ENCODE assay signal across 6 cellular contexts in the genomic region with DNA sequence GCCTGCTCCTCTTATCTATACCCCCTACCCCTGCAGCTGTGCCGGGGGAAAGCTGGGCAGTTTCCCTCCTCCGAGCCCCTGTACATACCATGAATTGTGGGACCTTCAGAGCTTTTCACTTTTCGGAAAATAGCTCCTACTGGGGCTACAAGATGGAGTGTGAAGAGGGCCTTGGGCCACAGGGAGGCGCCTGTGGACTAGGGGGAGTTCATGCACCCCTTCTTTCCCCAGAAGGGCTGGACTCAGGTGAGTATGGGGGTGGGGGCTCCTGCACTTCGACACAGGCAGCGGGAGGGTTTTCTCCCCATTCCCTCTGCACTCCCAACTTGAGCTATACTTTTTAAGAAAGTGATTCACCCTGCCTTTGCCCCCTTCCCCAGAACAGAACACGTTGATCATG.
DNase-seq lines count a peak whose midpoint lies in the region; TF ChIP-seq lines count a peak whose summit lies in the region.
"Not testable (repeated sequence)": the region's sequence is repeated elsewhere in the genome, so short reads cannot be mapped to it uniquely, and the experiment has no call there.

No MANE protein-coding gene starts in this region.

- H3K27me3 Mint-ChIP-seq in HFFc6 (ENCODE audit: insufficient read depth); MCF 10A (ENCODE audit: insufficient read depth, unreplicated experiment); endodermal cell (ENCODE audit: insufficient read depth): not testable (repeated sequence)

- H3K79me2 ChIP-seq in DOHH2 (ENCODE audit: control insufficient read depth, low read length): not testable (repeated sequence)

- not testable (repeated sequence) for H3F3A ChIP-seq in DOHH2 (ENCODE audit: control insufficient read depth, insufficient read depth)

- H3K4me1 Mint-ChIP-seq in HFFc6 (ENCODE audit: low read depth); MCF 10A (ENCODE audit: insufficient read depth, unreplicated experiment); endodermal cell: not testable (repeated sequence)

- not testable (repeated sequence) for H3K9me3 Mint-ChIP-seq in HFFc6; MCF 10A (ENCODE audit: unreplicated experiment); endodermal cell

- not testable (repeated sequence) for H3K36me3 Mint-ChIP-seq in HFFc6 (ENCODE audit: low read depth); MCF 10A (ENCODE audit: insufficient read depth, unreplicated experiment); endodermal cell (ENCODE audit: low read depth)

- H3K27me3 ChIP-seq in DOHH2 (ENCODE audit: control insufficient read depth, low read length); WERI-Rb-1 (ENCODE audit: insufficient read depth, low read depth, severe bottlenecking); endodermal cell (ENCODE audit: control insufficient read depth, insufficient read depth, low read length, poor library complexity, severe bottlenecking): not testable (repeated sequence)

- H3K4me2 ChIP-seq in DOHH2 (ENCODE audit: low read length): not testable (repeated sequence)

- intact Hi-C loops in MCF 10A (cut with micrococcal nuclease): not testable (repeated sequence)

- not testable (repeated sequence) for H3K36me3 ChIP-seq in DOHH2 (ENCODE audit: control insufficient read depth, low read length); WERI-Rb-1; endodermal cell (ENCODE audit: control insufficient read depth, insufficient read depth, low read length)

- CTCF ChIA-PET in MCF 10A (lab: Yijun Ruan, JAX): not testable (repeated sequence)

- not testable (repeated sequence) for H3K27ac ChIP-seq in DOHH2 (ENCODE audit: low read depth, low read length); WERI-Rb-1; endodermal cell (ENCODE audit: low read depth, low read length)

- DNase-seq in GM13977 (ENCODE audit: low spot score); HFFc6; WERI-Rb-1; MCF 10A (ENCODE audit: unreplicated experiment); endodermal cell: not testable (repeated sequence)

- H3K9ac ChIP-seq in endodermal cell (ENCODE audit: extremely low read depth, low read length, poor library complexity, severe bottlenecking): not testable (repeated sequence)

- H3K27ac Mint-ChIP-seq in HFFc6; MCF 10A (ENCODE audit: low read depth, unreplicated experiment); endodermal cell: not testable (repeated sequence)

- not testable (repeated sequence) for H3K4me3 ChIP-seq in DOHH2 (ENCODE audit: low read length); WERI-Rb-1 (ENCODE audit: low read depth, low read length); endodermal cell (ENCODE audit: low read length)

- POLR2A ChIA-PET in MCF 10A (lab: Yijun Ruan, JAX): not testable (repeated sequence)

- H3K9me3 ChIP-seq in DOHH2 (ENCODE audit: control insufficient read depth, insufficient read depth, low read length); WERI-Rb-1 (ENCODE audit: severe bottlenecking); endodermal cell (ENCODE audit: control insufficient read depth, low read length): not testable (repeated sequence)

- not testable (repeated sequence) for H4K20me1 ChIP-seq in DOHH2 (ENCODE audit: control insufficient read depth, insufficient read depth, low read depth, low read length)

- in situ Hi-C loops in GM13977 (cut with MboI; ENCODE audit: low pct_unique_long_range_greater_than_20kb, low sequenced_read_pairs, unreplicated experiment): not testable (repeated sequence)

- H3K4me1 ChIP-seq in DOHH2 (ENCODE audit: control insufficient read depth, low read length); endodermal cell (ENCODE audit: control insufficient read depth, insufficient read depth, low read length): not testable (repeated sequence)

- BruUV-seq in MCF 10A (replicated peaks; lab: Mats Ljungman, UMichigan): not testable (repeated sequence)

- not testable (repeated sequence) for H3K4me3 Mint-ChIP-seq in HFFc6; MCF 10A (ENCODE audit: unreplicated experiment); endodermal cell

- TF ChIP-seq CTCF in DOHH2 (IDR thresholded peaks at IDR 0.05; ENCODE audit: low read depth, low read length, poor library complexity, severe bottlenecking) (peak; percentile 7), GM13977 (IDR thresholded peaks at IDR 0.05; ENCODE audit: extremely low read depth, insufficient read depth, missing control alignments) (peak; percentile 27), HFFc6 (IDR thresholded peaks at IDR 0.05) (peak; percentile 18; the same call in 1 of the 2 replicates), WERI-Rb-1 (IDR thresholded peaks at IDR 0.05; ENCODE audit: low read depth, low read length) (peak; percentile 41; the same call in 1 of the 2 replicates), MCF 10A (IDR thresholded peaks at IDR 0.05; ENCODE audit: unreplicated experiment) (peak; percentile 10), endodermal cell (conservative IDR thresholded peaks at IDR 0.05) (peak; percentile 46)

- 75% methylated on average over 2 of the region's 7 CpGs; no CpG with 5 or more reads in 1 of the 2 experiments for WGBS in endodermal cell (ENCODE audit: insufficient coverage in 1 of 2, insufficient read length in 1 of 2), 2 experiments

- not testable (repeated sequence) for H3K9me2 ChIP-seq in DOHH2 (replicated peaks; ENCODE audit: control insufficient read depth, low read length)
